Comparison of ENCODE assay signal across 8 cellular contexts in the genomic region with DNA sequence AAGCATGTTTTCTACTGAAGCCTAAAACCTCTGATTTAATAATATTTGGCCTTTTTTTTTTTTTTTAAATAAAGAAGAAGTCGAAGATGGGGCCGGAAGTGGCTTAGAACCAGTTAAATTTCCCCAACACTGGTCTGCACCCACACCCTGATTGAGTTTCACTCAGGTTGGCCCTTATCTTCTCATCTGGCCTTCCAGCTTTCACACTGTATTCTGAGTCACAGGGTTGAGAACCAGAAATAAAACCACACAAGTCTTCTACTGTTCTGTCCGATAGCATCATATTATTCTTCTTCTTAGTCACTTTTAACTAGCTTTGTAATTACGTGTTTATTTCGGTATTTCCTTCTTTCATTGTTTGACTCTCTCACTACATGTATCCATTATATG. TPM values are rescaled to one million over a fixed set of nuclear protein-coding genes. Genes with fewer than 3 reads are reported as not detected.
DNase-seq lines count a peak whose midpoint lies in the region; ATAC-seq and TF ChIP-seq lines count a peak whose summit lies in the region.

No MANE protein-coding gene starts in this region.

- POLR2A ChIA-PET in RWPE1 (lab: Yijun Ruan, JAX; ENCODE audit: low non-redundant PET): no interaction called here

- intact Hi-C loops in posterior vena cava (cut with DNase I): no loop called here
- intact Hi-C loops in ascending aorta (cut with DNase I): loop anchor here (5.0 kb wide), 1 partner anchor 43 kb away; no protein-coding TSS in a partner anchor

- peak; percentile 62 for DNase-seq in RWPE1 (ENCODE audit: low spot score)
- no peak for DNase-seq in caudate nucleus (lab: John Stamatoyannopoulos, UW)
- peak; percentile 11 to 40 (median 19) for DNase-seq in stimulated activated CD4-positive, alpha-beta T cell treated with anti-CD3 and anti-CD28 coated beads, TNF-alpha, amount 100 ng/mL, for 24 hours (ENCODE audit: low read depth in 3 of 3)
- no peak for DNase-seq in posterior vena cava (ENCODE audit: low spot score)
- DNase-seq in NCI-H510A treated with DMSO at 0.1 percent for 48 hours (lab: John Stamatoyannopoulos, UW): no peak
- no peak for DNase-seq in ascending aorta (ENCODE audit: low spot score in 2 of 2)
- DNase-seq in DMS114 treated with DMSO at 0.1 percent for 48 hours (lab: John Stamatoyannopoulos, UW; ENCODE audit: unreplicated experiment): no peak

- H3K4me3 ChIP-seq in ascending aorta: no peak overlapping the region

- H3K27ac ChIP-seq in RWPE1 (no peak overlapping the region), caudate nucleus (ENCODE audit: low read depth, low read length) (peak overlapping the region; percentile 63), ascending aorta (no peak overlapping the region)

- TF ChIP-seq CTCF in RWPE1 (conservative IDR thresholded peaks at IDR 0.05; ENCODE audit: low read depth): no peak
- TF ChIP-seq CTCF in ascending aorta (IDR thresholded peaks at IDR 0.05): no peak

- peak; percentile 75 for ATAC-seq in GM21360 (IDR thresholded peaks at IDR 0.05; ENCODE audit: unreplicated experiment)

- H3K9me3 ChIP-seq in ascending aorta: no peaks in the 10 kb centered on the region

- H3K27me3 ChIP-seq in ascending aorta: no peaks in the 10 kb centered on the region

- H3K36me3 ChIP-seq in ascending aorta: no peaks in the 10 kb centered on the region

- CTCF ChIA-PET in RWPE1 (lab: Yijun Ruan, JAX): no interaction called here

- peaks cover 0 to 18% of the 10 kb centered on the region in 2 donors for H3K4me1 ChIP-seq in ascending aorta

RNA-seq across cellular contexts. Expression of a gene that starts 9.9 kb away (rescaled TPM):
- total RNA-seq in posterior vena cava: under 1 TPM; 0.10 to 0.23 TPM
- not detected for total RNA-seq in ascending aorta

Comparison
In these comparisons a context has a peak if more than half of its experiments do, and no peak if none do; other contexts are left out.
1. DNase-seq: peak in RWPE1 (single experiment) and stimulated activated CD4-positive, alpha-beta T cell treated with anti-CD3 and anti-CD28 coated beads, TNF-alpha, amount 100 ng/mL, for 24 hours (3 of 3); none in caudate nucleus (0 of 61), posterior vena cava (single experiment), NCI-H510A treated with DMSO at 0.1 percent for 48 hours (single experiment), ascending aorta (0 of 2) and DMS114 treated with DMSO at 0.1 percent for 48 hours (single experiment).